8 cellular contexts compared by ENCODE assay signal in the genomic region with DNA sequence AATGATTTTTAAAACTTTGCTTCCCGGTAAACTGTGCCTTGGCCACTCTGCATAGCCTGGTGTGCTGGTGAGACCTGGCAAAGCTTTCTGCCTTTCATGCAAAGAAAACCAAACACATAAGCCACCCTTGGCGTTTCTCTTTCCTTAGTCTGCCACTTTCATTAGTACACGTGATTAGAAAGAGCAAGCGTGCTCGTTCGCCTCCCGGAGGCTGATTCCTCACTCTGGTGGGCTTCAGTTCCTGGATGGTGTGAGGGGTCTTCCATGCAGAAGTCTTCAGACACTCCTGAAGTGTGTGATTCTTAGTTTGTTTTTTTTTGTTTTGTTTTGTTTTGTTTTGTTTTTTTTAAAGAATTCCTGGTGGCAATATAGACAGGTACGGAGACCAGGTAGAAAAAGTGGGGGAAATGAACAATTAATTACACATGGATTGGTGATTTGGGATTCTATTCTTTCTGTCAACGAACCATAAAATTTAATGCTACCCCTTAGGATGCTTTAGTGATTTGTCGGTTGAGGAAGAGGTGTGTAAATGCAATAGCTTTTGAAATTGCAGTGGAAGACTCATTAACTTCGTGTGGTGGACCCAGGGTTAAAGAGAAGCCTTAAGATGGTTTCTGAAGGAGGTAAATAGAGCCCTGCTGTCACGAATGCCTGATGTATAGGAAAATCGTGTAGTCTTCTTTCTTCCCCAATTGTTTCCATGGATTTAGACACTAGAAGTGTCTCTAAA. TPM values are rescaled to one million over a fixed set of nuclear protein-coding genes. Genes with fewer than 3 reads are reported as not detected.
A peak's percentile ranks its signal among the peaks of the same experiment; 100 is the strongest.
DNase-seq lines count a peak whose midpoint lies in the region; ATAC-seq and TF ChIP-seq lines count a peak whose summit lies in the region.

No MANE protein-coding gene starts in this region.

- no peaks in the 10 kb centered on the region for H3K9me3 Mint-ChIP-seq in natural killer cell treated with Interleukin-12 subunit alpha and Interleukin-12 subunit beta and Interleukin-15 and Interleukin-18, amount 100 ng/mL, for 72 hours

- no peak for ATAC-seq in heart right ventricle
- ATAC-seq in left cardiac atrium = no peak
- no peak for ATAC-seq in natural killer cell treated with Interleukin-12 subunit alpha and Interleukin-12 subunit beta and Interleukin-15 and Interleukin-18, amount 100 ng/mL, for 72 hours
- no peak for ATAC-seq in HG02642 (IDR thresholded peaks at IDR 0.05; ENCODE audit: poor library complexity, unreplicated experiment)

- peaks cover 44% of the 10 kb centered on the region for H3K79me2 ChIP-seq in OCI-LY7 (ENCODE audit: insufficient read depth, low read depth, low read length)

- peaks cover 0 to 1% of the 10 kb centered on the region in 2 donors for H3K27me3 Mint-ChIP-seq in natural killer cell treated with Interleukin-12 subunit alpha and Interleukin-12 subunit beta and Interleukin-15 and Interleukin-18, amount 100 ng/mL, for 72 hours

- H3K4me1 Mint-ChIP-seq in natural killer cell treated with Interleukin-12 subunit alpha and Interleukin-12 subunit beta and Interleukin-15 and Interleukin-18, amount 100 ng/mL, for 72 hours (ENCODE audit: low read depth in 2 of 2) = peaks cover 40 to 55% of the 10 kb centered on the region in 2 donors

- TSS peak; percentile 63 for BruUV-seq in OCI-LY7 (replicated peaks; lab: Mats Ljungman, UMichigan)

- WGBS in heart right ventricle, 2 donors = 65 to 79% methylated on average over 13 of the region's 13 CpGs

- H3K9me2 ChIP-seq in OCI-LY7 (ENCODE audit: insufficient read depth, low read length) = no peaks in the 10 kb centered on the region

- CTCF ChIA-PET in OCI-LY7 (lab: Charles Lee; ENCODE audit: unreplicated experiment) = interaction anchor here (0.6 kb wide), 1 partner anchor 402 kb away, joined by 3 read pairs; no protein-coding TSS in a partner anchor

- H3K27ac Mint-ChIP-seq in natural killer cell treated with Interleukin-12 subunit alpha and Interleukin-12 subunit beta and Interleukin-15 and Interleukin-18, amount 100 ng/mL, for 72 hours = peak overlapping the region; percentile 63 to 71

- no peak for DNase-seq in heart right ventricle
- no peak for DNase-seq in left cardiac atrium
- DNase-seq in OCI-LY7 (ENCODE audit: low spot score) = peak; percentile 19
- DNase-seq in dermis blood vessel endothelial cell = peak; percentile 8
- DNase-seq in natural killer cell treated with Interleukin-12 subunit alpha and Interleukin-12 subunit beta and Interleukin-15 and Interleukin-18, amount 100 ng/mL, for 72 hours (ENCODE audit: low spot score) = no peak
- DNase-seq in NOMO-1 treated with DMSO at 0.1 percent for 48 hours (lab: John Stamatoyannopoulos, UW; ENCODE audit: unreplicated experiment) = no peak
- no peak for DNase-seq in activated CD4-positive, alpha-beta T cell treated with anti-CD3 and anti-CD28 coated beads, Interleukin-2, amount 50 U/mL, for 4 hours

- H3K27me3 ChIP-seq in heart right ventricle = no peaks in the 10 kb centered on the region

- no peak overlapping the region for H2AFZ ChIP-seq in OCI-LY7 (ENCODE audit: low read length)

- H3K4me3 Mint-ChIP-seq in natural killer cell treated with Interleukin-12 subunit alpha and Interleukin-12 subunit beta and Interleukin-15 and Interleukin-18, amount 100 ng/mL, for 72 hours = peak overlapping the region; percentile 89

- H3K4me2 ChIP-seq in OCI-LY7 (ENCODE audit: low read length) = peak overlapping the region; percentile 85

- peaks cover 23% of the 10 kb centered on the region for H4K20me1 ChIP-seq in OCI-LY7 (ENCODE audit: insufficient read depth, low read length)

- POLR2A ChIA-PET in OCI-LY7 (lab: Charles Lee) = interaction anchor here (0.7 to 0.9 kb wide), 2 partner anchors 10 to 1944 kb away, joined by 3 read pairs; no protein-coding TSS in a partner anchor

- H3K27ac ChIP-seq in heart right ventricle (peak overlapping the region in 1 of 10 donors; percentile 92), OCI-LY7 (ENCODE audit: low read depth, low read length, poor library complexity, severe bottlenecking) (no peak overlapping the region)

- H3K4me1 ChIP-seq in heart right ventricle (peaks cover 4 to 59% (median 40%) of the 10 kb centered on the region in 9 donors), OCI-LY7 (ENCODE audit: insufficient read depth, low read length, poor library complexity, severe bottlenecking) (peaks cover 26% of the 10 kb centered on the region)

- H3K4me3 ChIP-seq in heart right ventricle (peak overlapping the region in 9 of 10 donors; percentile 65 to 97 (median 87)), OCI-LY7 (ENCODE audit: low read depth, low read length, poor library complexity, severe bottlenecking) (peak overlapping the region; percentile 92)

- intact Hi-C loops in heart right ventricle (cut with DNase I) = loop anchor here in 6 of 10 donors (5.0 to 10.0 kb wide), 7 partner anchors 96 to 404 kb away; no protein-coding TSS in a partner anchor
- intact Hi-C loops in left cardiac atrium (cut with DNase I) = loop anchor here (5.0 to 10.0 kb wide), 3 partner anchors 148 to 174 kb away; no protein-coding TSS in a partner anchor
- intact Hi-C loops in OCI-LY7 (cut with micrococcal nuclease; ENCODE audit: unreplicated experiment) = loop anchor here (2.0 to 5.0 kb wide), 2 partner anchors 98 to 510 kb away; partner anchors contain the start of gene ABCB10

- no peaks in the 10 kb centered on the region for H3K36me3 Mint-ChIP-seq in natural killer cell treated with Interleukin-12 subunit alpha and Interleukin-12 subunit beta and Interleukin-15 and Interleukin-18, amount 100 ng/mL, for 72 hours

- no peak for TF ChIP-seq CTCF in heart right ventricle (IDR thresholded peaks at IDR 0.05)
- 0 out of 2 replicates have a peak, but pooled peaks have one; percentile 45 for TF ChIP-seq CTCF in OCI-LY7 (conservative IDR thresholded peaks at IDR 0.05; ENCODE audit: low read length)

- H3K36me3 ChIP-seq in heart right ventricle (no peaks in the 10 kb centered on the region), OCI-LY7 (ENCODE audit: insufficient read depth, low read length) (no peaks in the 10 kb centered on the region)

- H3K9me3 ChIP-seq in heart right ventricle = no peaks in the 10 kb centered on the region
- H3K9me3 ChIP-seq in OCI-LY7 (ENCODE audit: low read length) = 0 out of 2 replicates have a peak, but pooled peaks cover 10% of the 10 kb centered on the region

RNA-seq across cellular contexts. Expression of gene GALNT2, which starts 2.1 kb away (rescaled TPM):
- total RNA-seq in heart right ventricle = 10 to 100 TPM; 21.3 to 35.1 (median 25.8) TPM
- polyA plus RNA-seq in heart right ventricle = 10 to 100 TPM in 1 of 2 donors, 1 to 10 TPM in 1; 9.7 to 27.5 TPM
- 10 to 100 TPM; 36.8 to 50.7 TPM for total RNA-seq in left cardiac atrium
- 26.3 and 29.9 TPM in 2 replicates for total RNA-seq in OCI-LY7 (2014; rRNA removed; shearing (Covaris generic))
- 56.4 and 67.3 TPM in 2 replicates for total RNA-seq in OCI-LY7 (2022)
- total RNA-seq in dermis blood vessel endothelial cell = 49.4 and 90.3 TPM in 2 replicates
- 10 to 100 TPM; 37.7 to 51.5 TPM for total RNA-seq in natural killer cell treated with Interleukin-12 subunit alpha and Interleukin-12 subunit beta and Interleukin-15 and Interleukin-18, amount 100 ng/mL, for 72 hours

Comparison
In these comparisons a context has a peak if more than half of its experiments do, and no peak if none do; other contexts are left out.
1. DNase-seq: peak in OCI-LY7 (single experiment) and dermis blood vessel endothelial cell (single experiment); none in heart right ventricle (0 of 2), left cardiac atrium (single experiment), natural killer cell treated with Interleukin-12 subunit alpha and Interleukin-12 subunit beta and Interleukin-15 and Interleukin-18, amount 100 ng/mL, for 72 hours (single experiment), NOMO-1 treated with DMSO at 0.1 percent for 48 hours (single experiment) and activated CD4-positive, alpha-beta T cell treated with anti-CD3 and anti-CD28 coated beads, Interleukin-2, amount 50 U/mL, for 4 hours (0 of 2).